10 cellular contexts compared by ENCODE assay signal in the genomic region with DNA sequence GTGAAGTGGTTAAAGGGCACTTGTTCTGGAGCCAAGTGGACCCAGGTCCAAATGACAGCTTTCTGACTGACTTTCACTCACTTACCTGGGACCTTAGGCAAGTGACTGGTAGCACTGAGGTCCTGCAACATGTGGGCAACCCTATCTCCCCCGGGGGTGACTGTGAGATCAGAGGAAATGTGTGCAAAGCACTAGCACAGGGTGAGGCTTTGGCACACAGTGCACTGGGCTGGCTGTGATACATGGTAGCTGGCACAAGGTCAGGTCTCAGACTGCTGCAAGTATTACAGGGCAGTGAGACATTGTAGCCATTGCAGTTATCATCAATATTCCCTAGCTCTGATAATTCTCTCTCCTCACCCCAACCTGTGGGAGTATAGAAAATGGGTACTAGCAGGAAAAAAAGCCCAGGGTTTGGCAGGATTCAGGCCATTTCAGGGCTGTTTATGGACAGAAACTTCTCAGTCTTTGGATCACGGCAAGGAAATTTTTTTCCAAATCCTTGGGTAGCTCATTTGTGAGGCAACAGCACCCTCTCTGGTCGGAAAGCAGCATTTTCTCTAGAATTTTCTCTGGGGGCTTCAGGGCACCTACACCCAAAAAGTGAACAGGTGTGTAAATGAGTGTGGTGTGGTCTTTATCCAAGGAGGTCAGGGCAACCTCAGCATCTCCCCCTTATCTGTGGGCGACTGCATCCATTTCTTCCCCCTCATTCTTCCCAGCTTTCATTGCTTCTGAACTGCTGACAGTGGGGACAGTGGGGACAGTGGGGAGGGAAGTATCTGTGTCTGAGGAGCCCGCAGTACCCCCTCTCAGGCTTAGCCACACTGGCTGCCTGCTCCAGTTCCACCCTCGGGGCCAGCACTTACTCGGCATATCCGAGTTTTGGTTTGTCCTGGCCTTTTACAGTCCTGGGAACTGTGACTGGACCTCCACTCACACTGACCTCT.
DNase-seq lines count a peak whose midpoint lies in the region; ATAC-seq lines count a peak whose summit lies in the region.
"Had no signal": no experiment of that assay in that cellular context is flagged by ENCODE, and none has a peak within 500 bp of the region (broad histone marks: within the 10 kb centered on the region; RNA-seq: fewer than 3 reads in every experiment).

No MANE protein-coding gene starts in this region.

- no peak overlapping the region for H3K27ac Mint-ChIP-seq in activated CD4-positive, alpha-beta T cell treated with anti-CD3 and anti-CD28 coated beads for 36 hours
- H3K27ac Mint-ChIP-seq: immature natural killer cell had no signal

- H3K36me3 Mint-ChIP-seq in activated CD4-positive, alpha-beta T cell treated with anti-CD3 and anti-CD28 coated beads for 36 hours (ENCODE audit: low read depth): no peaks in the 10 kb centered on the region
- H3K36me3 Mint-ChIP-seq: immature natural killer cell had no signal

- CTCF ChIA-PET in activated CD4-positive, alpha-beta T cell treated with anti-CD3 and anti-CD28 coated beads for 36 hours (lab: Charles Lee): interaction anchor here (0.6 to 1.5 kb wide), 13 partner anchors 17 to 1049 kb away, joined by 3 to 8 read pairs (median 3); a partner anchor contains a TSS

- H3K4me1 Mint-ChIP-seq in activated CD4-positive, alpha-beta T cell treated with anti-CD3 and anti-CD28 coated beads for 36 hours: no peaks in the 10 kb centered on the region
- H3K4me1 Mint-ChIP-seq: immature natural killer cell had no signal

- peak overlapping the region; percentile 29 for H3K27ac ChIP-seq in cingulate gyrus (ENCODE audit: low read depth, low read length)
- H3K27ac ChIP-seq: SK-N-MC had no signal

- no peak for ATAC-seq in activated CD4-positive, alpha-beta T cell treated with anti-CD3 and anti-CD28 coated beads for 36 hours
- no peak for ATAC-seq in HG02840 (IDR thresholded peaks at IDR 0.05; ENCODE audit: low FRiP score, unreplicated experiment)

- POLR2A ChIA-PET in activated CD4-positive, alpha-beta T cell treated with anti-CD3 and anti-CD28 coated beads for 36 hours (lab: Charles Lee): no interaction called here

- intact Hi-C loops in activated CD4-positive, alpha-beta T cell treated with anti-CD3 and anti-CD28 coated beads for 36 hours (cut with DNase I, micrococcal nuclease): no loop called here

- H3K4me3 Mint-ChIP-seq in activated CD4-positive, alpha-beta T cell treated with anti-CD3 and anti-CD28 coated beads for 36 hours: no peak overlapping the region
- H3K4me3 Mint-ChIP-seq: immature natural killer cell had no signal

- H3K27me3 Mint-ChIP-seq in activated CD4-positive, alpha-beta T cell treated with anti-CD3 and anti-CD28 coated beads for 36 hours: peaks cover 6% of the 10 kb centered on the region

- no peaks in the 10 kb centered on the region for H3K9me3 Mint-ChIP-seq in activated CD4-positive, alpha-beta T cell treated with anti-CD3 and anti-CD28 coated beads for 36 hours (ENCODE audit: low read depth)
- H3K9me3 Mint-ChIP-seq: immature natural killer cell had no signal

- peak; percentile 15 for DNase-seq in EL
- peak; percentile 63 for DNase-seq in NCI-H1105 (lab: John Stamatoyannopoulos, UW)
- DNase-seq in lung microvascular endothelial cell (ENCODE audit: low read depth in 2 of 2): peak; percentile 21 to 45
- DNase-seq in activated CD4-positive, alpha-beta T cell treated with anti-CD3 and anti-CD28 coated beads for 36 hours: no peak
- no peak for DNase-seq in NCI-H2107 treated with DMSO at 0.1 percent for 48 hours (lab: John Stamatoyannopoulos, UW; ENCODE audit: unreplicated experiment)
- DNase-seq in epidermal melanocyte (ENCODE audit: insufficient read length, low spot score): no peak

Comparison
In these comparisons a context has a peak if more than half of its experiments do, and no peak if none do; other contexts are left out.
1. DNase-seq: peak in EL (single experiment), NCI-H1105 (single experiment) and lung microvascular endothelial cell (2 of 2); none in activated CD4-positive, alpha-beta T cell treated with anti-CD3 and anti-CD28 coated beads for 36 hours (single experiment), NCI-H2107 treated with DMSO at 0.1 percent for 48 hours (single experiment) and epidermal melanocyte (single experiment).